ENCODE assay signal across 2 cellular contexts in the genomic region with DNA sequence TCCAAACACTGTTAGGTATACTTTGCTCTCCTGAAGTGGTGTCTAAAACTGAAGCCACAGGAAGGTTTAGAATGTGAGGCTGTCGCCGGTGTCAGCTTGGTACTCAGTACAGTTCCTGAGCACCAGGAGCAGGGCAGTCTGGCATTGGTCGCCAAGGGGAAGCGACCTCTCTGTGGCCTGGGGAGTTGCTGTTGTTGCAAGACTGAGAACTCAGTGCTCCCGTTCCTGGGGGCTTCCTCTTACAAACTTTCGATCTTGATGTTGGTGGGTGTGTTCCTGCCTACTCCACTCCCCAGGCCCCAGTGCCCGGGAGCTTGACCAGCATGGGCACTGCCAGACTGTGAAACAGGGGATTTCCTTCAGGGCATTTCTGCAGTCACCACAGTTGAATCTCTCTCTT.
TF ChIP-seq lines count a peak whose summit lies in the region.

No MANE protein-coding gene starts in this region.

TF ChIP-seq in HepG2, 621 proteins besides CTCF, POLR2A, EP300 and RAD21:
- TF ChIP-seq ZNF883 (CRISPR knock-in tag; IDR thresholded peaks at IDR 0.05; ENCODE audit: not compliant biosample characterization) (no peak), ZNF430 (CRISPR knock-in tag; IDR thresholded peaks at IDR 0.05) (no peak), ZBTB3 (CRISPR knock-in tag; IDR thresholded peaks at IDR 0.05; ENCODE audit: borderline replicate concordance, low read depth) (no peak), DNMT3B (CRISPR knock-in tag; conservative IDR thresholded peaks at IDR 0.05) (no peak), PHF8 (CRISPR knock-in tag; IDR thresholded peaks at IDR 0.05) (no peak), FOXO1 (CRISPR knock-in tag; IDR thresholded peaks at IDR 0.05) (no peak), ZNF670 (CRISPR knock-in tag; IDR thresholded peaks at IDR 0.05; ENCODE audit: borderline replicate concordance) (no peak), SSRP1 (CRISPR knock-in tag; IDR thresholded peaks at IDR 0.05) (no peak), HOXA9 (CRISPR knock-in tag; IDR thresholded peaks at IDR 0.05; ENCODE audit: borderline replicate concordance) (no peak), HOXA5 (CRISPR knock-in tag; IDR thresholded peaks at IDR 0.05) (no peak), ZNF672 (CRISPR knock-in tag; IDR thresholded peaks at IDR 0.05) (no peak), ELF3 (CRISPR knock-in tag; IDR thresholded peaks at IDR 0.05) (no peak), KDM3A (CRISPR knock-in tag; IDR thresholded peaks at IDR 0.05; ENCODE audit: low read depth) (no peak), ZNF446 (CRISPR knock-in tag; IDR thresholded peaks at IDR 0.05) (no peak), ZNF83 (CRISPR knock-in tag; IDR thresholded peaks at IDR 0.05; ENCODE audit: borderline replicate concordance) (no peak), HNRNPH1 (optimal IDR thresholded peaks at IDR 0.05; ENCODE audit: low read depth, low read length) (no peak)
- TF ChIP-seq, protein P1, sequence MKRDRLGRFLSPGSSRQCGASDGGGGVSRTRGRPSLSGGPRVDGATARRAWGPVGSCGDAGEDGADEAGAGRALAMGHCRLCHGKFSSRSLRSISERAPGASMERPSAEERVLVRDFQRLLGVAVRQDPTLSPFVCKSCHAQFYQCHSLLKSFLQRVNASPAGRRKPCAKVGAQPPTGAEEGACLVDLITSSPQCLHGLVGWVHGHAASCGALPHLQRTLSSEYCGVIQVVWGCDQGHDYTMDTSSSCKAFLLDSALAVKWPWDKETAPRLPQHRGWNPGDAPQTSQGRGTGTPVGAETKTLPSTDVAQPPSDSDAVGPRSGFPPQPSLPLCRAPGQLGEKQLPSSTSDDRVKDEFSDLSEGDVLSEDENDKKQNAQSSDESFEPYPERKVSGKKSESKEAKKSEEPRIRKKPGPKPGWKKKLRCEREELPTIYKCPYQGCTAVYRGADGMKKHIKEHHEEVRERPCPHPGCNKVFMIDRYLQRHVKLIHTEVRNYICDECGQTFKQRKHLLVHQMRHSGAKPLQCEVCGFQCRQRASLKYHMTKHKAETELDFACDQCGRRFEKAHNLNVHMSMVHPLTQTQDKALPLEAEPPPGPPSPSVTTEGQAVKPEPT (CRISPR knock-in tag; IDR thresholded peaks at IDR 0.05; ENCODE audit: low read depth): no peak
- TF ChIP-seq, protein P2, sequence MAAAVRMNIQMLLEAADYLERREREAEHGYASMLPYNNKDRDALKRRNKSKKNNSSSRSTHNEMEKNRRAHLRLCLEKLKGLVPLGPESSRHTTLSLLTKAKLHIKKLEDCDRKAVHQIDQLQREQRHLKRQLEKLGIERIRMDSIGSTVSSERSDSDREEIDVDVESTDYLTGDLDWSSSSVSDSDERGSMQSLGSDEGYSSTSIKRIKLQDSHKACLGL (CRISPR knock-in tag; IDR thresholded peaks at IDR 0.05): no peak

TF ChIP-seq in H1, 55 proteins besides CTCF, POLR2A, EP300 and RAD21:
- no peak for TF ChIP-seq GTF2F1 (IDR thresholded peaks at IDR 0.05; ENCODE audit: borderline replicate concordance, low read depth, low read length)
- TF ChIP-seq SP2 (IDR thresholded peaks at IDR 0.05; ENCODE audit: low read length): no peak
- TF ChIP-seq CHD1 (IDR thresholded peaks at IDR 0.05; ENCODE audit: low read depth, low read length): no peak
- TF ChIP-seq, protein P3, sequence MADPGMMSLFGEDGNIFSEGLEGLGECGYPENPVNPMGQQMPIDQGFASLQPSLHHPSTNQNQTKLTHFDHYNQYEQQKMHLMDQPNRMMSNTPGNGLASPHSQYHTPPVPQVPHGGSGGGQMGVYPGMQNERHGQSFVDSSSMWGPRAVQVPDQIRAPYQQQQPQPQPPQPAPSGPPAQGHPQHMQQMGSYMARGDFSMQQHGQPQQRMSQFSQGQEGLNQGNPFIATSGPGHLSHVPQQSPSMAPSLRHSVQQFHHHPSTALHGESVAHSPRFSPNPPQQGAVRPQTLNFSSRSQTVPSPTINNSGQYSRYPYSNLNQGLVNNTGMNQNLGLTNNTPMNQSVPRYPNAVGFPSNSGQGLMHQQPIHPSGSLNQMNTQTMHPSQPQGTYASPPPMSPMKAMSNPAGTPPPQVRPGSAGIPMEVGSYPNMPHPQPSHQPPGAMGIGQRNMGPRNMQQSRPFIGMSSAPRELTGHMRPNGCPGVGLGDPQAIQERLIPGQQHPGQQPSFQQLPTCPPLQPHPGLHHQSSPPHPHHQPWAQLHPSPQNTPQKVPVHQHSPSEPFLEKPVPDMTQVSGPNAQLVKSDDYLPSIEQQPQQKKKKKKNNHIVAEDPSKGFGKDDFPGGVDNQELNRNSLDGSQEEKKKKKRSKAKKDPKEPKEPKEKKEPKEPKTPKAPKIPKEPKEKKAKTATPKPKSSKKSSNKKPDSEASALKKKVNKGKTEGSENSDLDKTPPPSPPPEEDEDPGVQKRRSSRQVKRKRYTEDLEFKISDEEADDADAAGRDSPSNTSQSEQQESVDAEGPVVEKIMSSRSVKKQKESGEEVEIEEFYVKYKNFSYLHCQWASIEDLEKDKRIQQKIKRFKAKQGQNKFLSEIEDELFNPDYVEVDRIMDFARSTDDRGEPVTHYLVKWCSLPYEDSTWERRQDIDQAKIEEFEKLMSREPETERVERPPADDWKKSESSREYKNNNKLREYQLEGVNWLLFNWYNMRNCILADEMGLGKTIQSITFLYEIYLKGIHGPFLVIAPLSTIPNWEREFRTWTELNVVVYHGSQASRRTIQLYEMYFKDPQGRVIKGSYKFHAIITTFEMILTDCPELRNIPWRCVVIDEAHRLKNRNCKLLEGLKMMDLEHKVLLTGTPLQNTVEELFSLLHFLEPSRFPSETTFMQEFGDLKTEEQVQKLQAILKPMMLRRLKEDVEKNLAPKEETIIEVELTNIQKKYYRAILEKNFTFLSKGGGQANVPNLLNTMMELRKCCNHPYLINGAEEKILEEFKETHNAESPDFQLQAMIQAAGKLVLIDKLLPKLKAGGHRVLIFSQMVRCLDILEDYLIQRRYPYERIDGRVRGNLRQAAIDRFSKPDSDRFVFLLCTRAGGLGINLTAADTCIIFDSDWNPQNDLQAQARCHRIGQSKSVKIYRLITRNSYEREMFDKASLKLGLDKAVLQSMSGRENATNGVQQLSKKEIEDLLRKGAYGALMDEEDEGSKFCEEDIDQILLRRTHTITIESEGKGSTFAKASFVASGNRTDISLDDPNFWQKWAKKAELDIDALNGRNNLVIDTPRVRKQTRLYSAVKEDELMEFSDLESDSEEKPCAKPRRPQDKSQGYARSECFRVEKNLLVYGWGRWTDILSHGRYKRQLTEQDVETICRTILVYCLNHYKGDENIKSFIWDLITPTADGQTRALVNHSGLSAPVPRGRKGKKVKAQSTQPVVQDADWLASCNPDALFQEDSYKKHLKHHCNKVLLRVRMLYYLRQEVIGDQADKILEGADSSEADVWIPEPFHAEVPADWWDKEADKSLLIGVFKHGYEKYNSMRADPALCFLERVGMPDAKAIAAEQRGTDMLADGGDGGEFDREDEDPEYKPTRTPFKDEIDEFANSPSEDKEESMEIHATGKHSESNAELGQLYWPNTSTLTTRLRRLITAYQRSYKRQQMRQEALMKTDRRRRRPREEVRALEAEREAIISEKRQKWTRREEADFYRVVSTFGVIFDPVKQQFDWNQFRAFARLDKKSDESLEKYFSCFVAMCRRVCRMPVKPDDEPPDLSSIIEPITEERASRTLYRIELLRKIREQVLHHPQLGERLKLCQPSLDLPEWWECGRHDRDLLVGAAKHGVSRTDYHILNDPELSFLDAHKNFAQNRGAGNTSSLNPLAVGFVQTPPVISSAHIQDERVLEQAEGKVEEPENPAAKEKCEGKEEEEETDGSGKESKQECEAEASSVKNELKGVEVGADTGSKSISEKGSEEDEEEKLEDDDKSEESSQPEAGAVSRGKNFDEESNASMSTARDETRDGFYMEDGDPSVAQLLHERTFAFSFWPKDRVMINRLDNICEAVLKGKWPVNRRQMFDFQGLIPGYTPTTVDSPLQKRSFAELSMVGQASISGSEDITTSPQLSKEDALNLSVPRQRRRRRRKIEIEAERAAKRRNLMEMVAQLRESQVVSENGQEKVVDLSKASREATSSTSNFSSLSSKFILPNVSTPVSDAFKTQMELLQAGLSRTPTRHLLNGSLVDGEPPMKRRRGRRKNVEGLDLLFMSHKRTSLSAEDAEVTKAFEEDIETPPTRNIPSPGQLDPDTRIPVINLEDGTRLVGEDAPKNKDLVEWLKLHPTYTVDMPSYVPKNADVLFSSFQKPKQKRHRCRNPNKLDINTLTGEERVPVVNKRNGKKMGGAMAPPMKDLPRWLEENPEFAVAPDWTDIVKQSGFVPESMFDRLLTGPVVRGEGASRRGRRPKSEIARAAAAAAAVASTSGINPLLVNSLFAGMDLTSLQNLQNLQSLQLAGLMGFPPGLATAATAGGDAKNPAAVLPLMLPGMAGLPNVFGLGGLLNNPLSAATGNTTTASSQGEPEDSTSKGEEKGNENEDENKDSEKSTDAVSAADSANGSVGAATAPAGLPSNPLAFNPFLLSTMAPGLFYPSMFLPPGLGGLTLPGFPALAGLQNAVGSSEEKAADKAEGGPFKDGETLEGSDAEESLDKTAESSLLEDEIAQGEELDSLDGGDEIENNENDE (IDR thresholded peaks at IDR 0.05; ENCODE audit: insufficient replicate concordance, low read length): no peak
- TF ChIP-seq GABPA (IDR thresholded peaks at IDR 0.05; ENCODE audit: borderline replicate concordance, insufficient read depth, low read length): no peak
- no peak for TF ChIP-seq PHF8 (conservative IDR thresholded peaks at IDR 0.05; ENCODE audit: low read depth, low read length)
- no peak for TF ChIP-seq JUN (IDR thresholded peaks at IDR 0.05; ENCODE audit: low read depth, low read length)
- TF ChIP-seq, protein P4, sequence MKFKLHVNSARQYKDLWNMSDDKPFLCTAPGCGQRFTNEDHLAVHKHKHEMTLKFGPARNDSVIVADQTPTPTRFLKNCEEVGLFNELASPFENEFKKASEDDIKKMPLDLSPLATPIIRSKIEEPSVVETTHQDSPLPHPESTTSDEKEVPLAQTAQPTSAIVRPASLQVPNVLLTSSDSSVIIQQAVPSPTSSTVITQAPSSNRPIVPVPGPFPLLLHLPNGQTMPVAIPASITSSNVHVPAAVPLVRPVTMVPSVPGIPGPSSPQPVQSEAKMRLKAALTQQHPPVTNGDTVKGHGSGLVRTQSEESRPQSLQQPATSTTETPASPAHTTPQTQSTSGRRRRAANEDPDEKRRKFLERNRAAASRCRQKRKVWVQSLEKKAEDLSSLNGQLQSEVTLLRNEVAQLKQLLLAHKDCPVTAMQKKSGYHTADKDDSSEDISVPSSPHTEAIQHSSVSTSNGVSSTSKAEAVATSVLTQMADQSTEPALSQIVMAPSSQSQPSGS (IDR thresholded peaks at IDR 0.05; ENCODE audit: low read length): no peak
- TF ChIP-seq, protein P5, sequence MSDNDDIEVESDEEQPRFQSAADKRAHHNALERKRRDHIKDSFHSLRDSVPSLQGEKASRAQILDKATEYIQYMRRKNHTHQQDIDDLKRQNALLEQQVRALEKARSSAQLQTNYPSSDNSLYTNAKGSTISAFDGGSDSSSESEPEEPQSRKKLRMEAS (IDR thresholded peaks at IDR 0.05): no peak
- no peak for TF ChIP-seq BACH1 (IDR thresholded peaks at IDR 0.05; ENCODE audit: low read length)
TF ChIP-seq in H1: peak in this region for 0.
